20 cellular contexts compared by ENCODE assay signal in the genomic region with DNA sequence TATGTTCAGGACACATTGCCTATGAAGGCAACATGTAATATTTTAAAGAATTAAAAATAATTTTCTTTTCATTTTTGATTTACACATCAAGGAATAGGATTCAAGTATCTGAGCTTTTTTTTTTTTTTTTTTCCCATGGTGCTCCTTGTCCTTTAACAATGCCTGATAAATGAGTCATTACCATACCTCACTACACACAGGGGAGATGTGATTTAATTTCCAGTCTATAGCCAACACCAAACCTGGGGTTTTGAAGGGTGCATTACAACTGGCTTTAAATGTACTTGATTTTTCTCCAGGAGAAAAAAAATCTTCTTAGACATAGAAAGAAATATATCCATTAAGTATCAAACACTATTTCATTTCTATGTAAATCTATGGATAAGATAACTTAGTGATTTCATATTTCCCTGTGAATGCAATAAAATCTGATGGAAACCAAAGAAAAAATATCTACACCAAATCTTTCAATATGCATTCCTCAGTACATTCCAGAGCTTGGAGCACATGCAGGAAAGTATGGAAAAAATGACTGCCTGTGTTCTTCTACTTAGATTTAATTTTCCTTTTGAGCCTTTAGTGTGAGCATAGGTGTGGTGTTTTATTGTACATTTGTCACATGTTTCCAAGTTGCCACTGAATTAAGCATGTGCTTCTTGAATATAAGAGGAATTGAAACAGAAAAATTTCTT.
DNase-seq lines count a peak whose midpoint lies in the region; ATAC-seq and FAIRE-seq lines count a peak whose summit lies in the region.
"Had no signal": no experiment of that assay in that cellular context is flagged by ENCODE, and none has a peak within 500 bp of the region (broad histone marks: within the 10 kb centered on the region; RNA-seq: fewer than 3 reads in every experiment).

No MANE protein-coding gene starts in this region.

- ATAC-seq in HG03354 (IDR thresholded peaks at IDR 0.05; ENCODE audit: poor library complexity, severe bottlenecking, unreplicated experiment) (no peak), HG02870 (IDR thresholded peaks at IDR 0.05; ENCODE audit: unreplicated experiment) (no peak)
- ATAC-seq: activated CD8-positive, alpha-beta T cell treated with anti-CD3 and anti-CD28 coated beads, Interleukin-2, amount 10 ng/mL, durations not matched to agents 7 days and 5 days; activated T-helper 17 cell treated with anti-CD3 and anti-CD28 coated beads, Interleukin-2, amount 50 U/mL, for 72 hours had no signal

- peak; percentile 48 for FAIRE-seq in endometrium (lab: Jason Lieb, UNC)
- FAIRE-seq: G401.6, keratinocyte had no signal

- DNase-seq in EH (ENCODE audit: low read depth) (peak; percentile 36), NCI-H226 (peak; percentile 78), non-pigmented ciliary epithelial cell (ENCODE audit: low read depth) (peak; percentile 20), cerebellum (ENCODE audit: low spot score) (no peak), NCI-H2107 treated with DMSO at 0.1 percent for 48 hours (lab: John Stamatoyannopoulos, UW; ENCODE audit: unreplicated experiment) (no peak)
- DNase-seq: activated CD8-positive, alpha-beta T cell treated with anti-CD3 and anti-CD28 coated beads, Interleukin-2, amount 10 ng/mL, durations not matched to agents 7 days and 5 days; anterior cingulate cortex; effector CD8-positive, alpha-beta T cell; NCI-H1092; NCI-H2171; NK-92 treated with Interleukin-12 subunit alpha and Interleukin-12 subunit beta, amount 100 ng/mL, for 24 hours; SHP77 treated with DMSO at 0.1 percent for 48 hours; stimulated activated CD4-positive, alpha-beta T cell treated with anti-CD3 and anti-CD28 coated beads, Interleukin-1b, Interleukin-23, amount 100 ng/mL, for 48 hours; thyroid gland had no signal

Comparison
In these comparisons a context has a peak if more than half of its experiments do, and no peak if none do; other contexts are left out.
1. DNase-seq: peak in EH (single experiment), NCI-H226 (single experiment) and non-pigmented ciliary epithelial cell (single experiment); none in cerebellum (single experiment) and NCI-H2107 treated with DMSO at 0.1 percent for 48 hours (single experiment).